Comparison of ENCODE assay signal across 8 cellular contexts in the genomic region with DNA sequence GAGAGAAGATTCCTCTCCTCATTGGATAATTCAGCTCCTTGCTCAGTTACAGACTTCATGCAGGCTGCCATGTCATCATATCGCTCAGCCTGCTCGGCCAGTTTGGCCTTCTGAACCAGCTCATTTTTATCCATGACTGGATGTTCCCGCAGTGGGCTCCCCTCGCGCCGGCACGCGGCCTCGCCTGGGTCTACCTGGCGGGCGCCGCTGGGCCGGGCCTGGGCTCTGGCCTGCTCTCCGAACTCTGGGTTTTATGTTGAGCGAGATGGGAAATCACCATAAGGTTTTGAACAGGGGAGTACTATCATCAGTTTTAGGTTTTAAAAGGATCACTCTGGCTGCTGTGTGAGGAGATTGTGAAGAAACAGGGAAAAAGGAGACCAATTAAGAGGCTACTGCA. TPM values are rescaled to one million over a fixed set of nuclear protein-coding genes. Genes with fewer than 3 reads are reported as not detected.
"Had no signal": no experiment of that assay in that cellular context is flagged by ENCODE, and none has a peak within 500 bp of the region (broad histone marks: within the 10 kb centered on the region; RNA-seq: fewer than 3 reads in every experiment).

No MANE protein-coding gene starts in this region.

RNA-seq across cellular contexts. Expression of gene GPR34, which starts 12.4 kb away (rescaled TPM):
- total RNA-seq: OCI-LY7, PC-3, PC-9, RPMI7951, SJCRH30, SJSA1, SK-MEL-5 had no signal
- polyA plus RNA-seq: SK-N-SH had no signal

RNA-seq across cellular contexts. Expression of gene GPR82, which starts 47.6 kb away (rescaled TPM):
- total RNA-seq: PC-3, PC-9, RPMI7951, SJCRH30, SJSA1, SK-MEL-5 had no signal
- polyA plus RNA-seq: SK-N-SH had no signal
